25 cellular contexts compared by ENCODE assay signal in genomic region chr3:65194044-65194714, GRCh38.
"Had no signal": no experiment of that assay in that cellular context is flagged by ENCODE, and none has a peak within 500 bp of the region (broad histone marks: within the 10 kb centered on the region; RNA-seq: fewer than 3 reads in every experiment).

No MANE protein-coding gene starts in this region.

- H3K4me3 Mint-ChIP-seq: activated CD4-positive, alpha-beta memory T cell treated with anti-CD3 and anti-CD28 coated beads, Interleukin-2, amount 10 ng/mL, durations not matched to agents 7 days and 5 days; activated CD4-positive, alpha-beta T cell treated with anti-CD3 and anti-CD28 coated beads, Interleukin-2, amount 10 ng/mL, durations not matched to agents 7 days and 5 days; activated naive CD8-positive, alpha-beta T cell; activated T-cell treated with anti-CD3 and anti-CD28 coated beads, Interleukin-2, amount 50 U/mL, for 24 hours; activated T-cell treated with anti-CD3 and anti-CD28 coated beads, Interleukin-2, amount 50 U/mL, for 72 hours; central memory CD8-positive, alpha-beta T cell; dendritic cell treated with granulocyte-macrophage colony-stimulating factor and Interleukin-4, amounts not matched to agents 40 ng/mL and 50 ng/mL, for 4 days; endodermal cell had no signal

- H3K27me3 ChIP-seq: brain microvascular endothelial cell had no signal

- H3K36me3 ChIP-seq: brain microvascular endothelial cell had no signal

- H3K9me3 Mint-ChIP-seq: endodermal cell had no signal

- H3K27ac ChIP-seq: brain microvascular endothelial cell, coronary artery, dorsolateral prefrontal cortex had no signal

- H3K4me3 ChIP-seq: coronary artery, dorsolateral prefrontal cortex had no signal

- H3K36me3 Mint-ChIP-seq: activated naive CD8-positive, alpha-beta T cell had no signal

- DNase-seq: activated CD4-positive, alpha-beta memory T cell treated with anti-CD3 and anti-CD28 coated beads, Interleukin-2, amount 10 ng/mL, durations not matched to agents 7 days and 5 days; activated CD4-positive, alpha-beta T cell treated with anti-CD3 and anti-CD28 coated beads for 1 hour; activated CD4-positive, alpha-beta T cell treated with anti-CD3 and anti-CD28 coated beads for 4 hours; activated CD4-positive, alpha-beta T cell treated with anti-CD3 and anti-CD28 coated beads, Interleukin-2, amount 10 ng/mL, durations not matched to agents 7 days and 5 days; activated CD4-positive, alpha-beta T cell treated with anti-CD3 and anti-CD28 coated beads, Interleukin-2, amount 50 U/mL, for 4 hours; activated CD8-positive, alpha-beta memory T cell treated with anti-CD3 and anti-CD28 coated beads, Interleukin-2, amount 50 U/mL, for 48 hours; activated gamma-delta T cell treated with Interleukin-2 at 50 U/mL for 16 hours; activated naive CD4-positive, alpha-beta T cell treated with anti-CD3 and anti-CD28 coated beads, Interleukin-2, amount 50 U/mL, for 16 hours; activated naive CD4-positive, alpha-beta T cell treated with Interleukin-2 at 50 U/mL for 16 hours; activated T-cell treated with anti-CD3 and anti-CD28 coated beads for 4 hours; activated T-cell treated with anti-CD3 and anti-CD28 coated beads, Interleukin-2, amount 50 U/mL, for 24 hours; activated T-cell treated with anti-CD3 and anti-CD28 coated beads, Interleukin-2, amount 50 U/mL, for 72 hours; amniotic stem cell; anterior cingulate cortex; brain microvascular endothelial cell; dorsolateral prefrontal cortex; effector memory CD4-positive, alpha-beta T cell; endodermal cell; foreskin fibroblast; T-helper 2 cell had no signal

- H3K27ac Mint-ChIP-seq: activated CD4-positive, alpha-beta memory T cell treated with anti-CD3 and anti-CD28 coated beads, Interleukin-2, amount 10 ng/mL, durations not matched to agents 7 days and 5 days; activated CD4-positive, alpha-beta T cell treated with anti-CD3 and anti-CD28 coated beads, Interleukin-2, amount 10 ng/mL, durations not matched to agents 7 days and 5 days; activated naive CD8-positive, alpha-beta T cell; activated T-cell treated with anti-CD3 and anti-CD28 coated beads, Interleukin-2, amount 50 U/mL, for 24 hours; activated T-cell treated with anti-CD3 and anti-CD28 coated beads, Interleukin-2, amount 50 U/mL, for 72 hours; dendritic cell treated with granulocyte-macrophage colony-stimulating factor and Interleukin-4, amounts not matched to agents 40 ng/mL and 50 ng/mL, for 4 days; endodermal cell had no signal

- ATAC-seq: activated T-cell treated with anti-CD3 and anti-CD28 coated beads, Interleukin-2, amount 50 U/mL, for 72 hours; esophagus mucosa had no signal

- H3K27me3 Mint-ChIP-seq: activated CD4-positive, alpha-beta memory T cell treated with anti-CD3 and anti-CD28 coated beads, Interleukin-2, amount 10 ng/mL, durations not matched to agents 7 days and 5 days; activated CD4-positive, alpha-beta T cell treated with anti-CD3 and anti-CD28 coated beads, Interleukin-2, amount 10 ng/mL, durations not matched to agents 7 days and 5 days; activated naive CD8-positive, alpha-beta T cell; activated T-cell treated with anti-CD3 and anti-CD28 coated beads, Interleukin-2, amount 50 U/mL, for 24 hours; central memory CD8-positive, alpha-beta T cell; dendritic cell treated with granulocyte-macrophage colony-stimulating factor and Interleukin-4, amounts not matched to agents 40 ng/mL and 50 ng/mL, for 4 days had no signal

- H3K4me1 Mint-ChIP-seq: activated CD4-positive, alpha-beta memory T cell treated with anti-CD3 and anti-CD28 coated beads, Interleukin-2, amount 10 ng/mL, durations not matched to agents 7 days and 5 days; activated CD4-positive, alpha-beta T cell treated with anti-CD3 and anti-CD28 coated beads, Interleukin-2, amount 10 ng/mL, durations not matched to agents 7 days and 5 days; central memory CD8-positive, alpha-beta T cell; endodermal cell had no signal
